ENCODE assay signal across 1 cellular context in the genomic region with DNA sequence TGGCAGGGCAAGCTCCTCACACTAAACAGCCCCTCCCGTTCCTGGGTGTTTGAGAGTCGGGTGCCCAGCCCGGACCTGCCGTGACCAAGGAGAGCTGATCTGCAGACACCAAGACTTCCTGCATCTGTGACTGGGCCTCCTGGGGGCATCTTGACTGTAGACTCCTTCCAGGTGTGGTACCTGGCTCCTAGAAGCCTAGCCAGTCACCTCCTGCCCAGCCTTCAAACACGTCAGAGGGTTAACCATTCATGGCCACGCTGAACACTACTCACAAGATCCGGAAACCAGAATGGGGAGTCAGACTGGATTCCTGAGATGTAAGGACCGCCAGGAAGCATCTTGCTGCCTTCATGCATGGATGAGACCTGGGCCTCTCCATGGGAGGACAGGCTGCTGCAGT.
TF ChIP-seq lines count a peak whose summit lies in the region.

No MANE protein-coding gene starts in this region.

TF ChIP-seq in HEK293T, 16 proteins besides CTCF, POLR2A, EP300 and RAD21 (continued from another document):
- TF ChIP-seq, protein P1, sequence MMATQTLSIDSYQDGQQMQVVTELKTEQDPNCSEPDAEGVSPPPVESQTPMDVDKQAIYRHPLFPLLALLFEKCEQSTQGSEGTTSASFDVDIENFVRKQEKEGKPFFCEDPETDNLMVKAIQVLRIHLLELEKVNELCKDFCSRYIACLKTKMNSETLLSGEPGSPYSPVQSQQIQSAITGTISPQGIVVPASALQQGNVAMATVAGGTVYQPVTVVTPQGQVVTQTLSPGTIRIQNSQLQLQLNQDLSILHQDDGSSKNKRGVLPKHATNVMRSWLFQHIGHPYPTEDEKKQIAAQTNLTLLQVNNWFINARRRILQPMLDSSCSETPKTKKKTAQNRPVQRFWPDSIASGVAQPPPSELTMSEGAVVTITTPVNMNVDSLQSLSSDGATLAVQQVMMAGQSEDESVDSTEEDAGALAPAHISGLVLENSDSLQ (IDR thresholded peaks at IDR 0.05), result no peak
- TF ChIP-seq ZNF384 (IDR thresholded peaks at IDR 0.05) (no peak), NFRKB (IDR thresholded peaks at IDR 0.05) (no peak), ARNT (IDR thresholded peaks at IDR 0.05) (no peak), FOXA1 (IDR thresholded peaks at IDR 0.05) (no peak), LEF1 (IDR thresholded peaks at IDR 0.05; ENCODE audit: borderline replicate concordance) (no peak), FOXM1 (IDR thresholded peaks at IDR 0.05; ENCODE audit: borderline replicate concordance) (no peak), L3MBTL2 (conservative IDR thresholded peaks at IDR 0.05) (no peak), ELF4 (IDR thresholded peaks at IDR 0.05) (no peak), CTBP1 (IDR thresholded peaks at IDR 0.05; ENCODE audit: borderline replicate concordance) (no peak)
